ENCODE assay signal across 8 cellular contexts in genomic region chr9:127930298-127931091, GRCh38. TPM values are rescaled to one million over a fixed set of nuclear protein-coding genes. Genes with fewer than 3 reads are reported as not detected.
DNase-seq lines count a peak whose midpoint lies in the region; ATAC-seq, FAIRE-seq and TF ChIP-seq lines count a peak whose summit lies in the region.

PIP5KL1 (minus strand) TSS chr9:127930777; CDS start chr9:127930752, 25 bp downstream.

- TF ChIP-seq EP300 in Ishikawa (IDR thresholded peaks at IDR 0.05; ENCODE audit: borderline replicate concordance), result peak; percentile 14; the same call in 1 of the 2 replicates
- TF ChIP-seq EP300 in ovary (IDR thresholded peaks at IDR 0.05), result no peak

- no peak for TF ChIP-seq POLR2A in ovary (IDR thresholded peaks at IDR 0.05)

- intact Hi-C loops in cardiac septum (cut with DNase I), result no loop called here
- intact Hi-C loops in ovary (cut with DNase I), result no loop called here

- no peak for TF ChIP-seq CTCF in ovary (IDR thresholded peaks at IDR 0.05)

- no peak for FAIRE-seq in urothelium cell line (lab: Jason Lieb, UNC)

- no peaks in the 10 kb centered on the region for H3K36me3 ChIP-seq in ES-I3 (ENCODE audit: insufficient read depth, low read length)
- no peaks in the 10 kb centered on the region for H3K36me3 ChIP-seq in ovary

- TF ChIP-seq RAD21 in Ishikawa (IDR thresholded peaks at IDR 0.05; ENCODE audit: low read depth), result no peak; the same call in 1 of the 2 replicates

- DNase-seq in amniotic epithelial cell (ENCODE audit: low read depth) (peak; percentile 69), cardiac septum (ENCODE audit: low spot score) (peak; percentile 88), ovary (peak; percentile 79 to 91 (median 86)), urothelium cell line (ENCODE audit: low spot score) (peak; percentile 87)

- H3K9me3 ChIP-seq in ES-I3 (ENCODE audit: control insufficient read depth, insufficient read depth, low read length) (no peaks in the 10 kb centered on the region), ovary (no peaks in the 10 kb centered on the region)

- peaks cover 6% of the 10 kb centered on the region for H3K4me1 ChIP-seq in ES-I3 (ENCODE audit: insufficient read depth, low read length)
- peaks cover 6% of the 10 kb centered on the region for H3K4me1 ChIP-seq in ovary (ENCODE audit: insufficient read depth)

- no peak within 1 kb of the TSS for H3K27ac ChIP-seq in ovary

- H3K9ac ChIP-seq in ES-I3 (ENCODE audit: low read depth, low read length), result peak within 1 kb of the TSS; percentile 55

- WGBS in ovary, 3 donors, result 1% methylated on average over 52 to 68 of the region's 68 CpGs

- H3K4me3 ChIP-seq in ovary, result peak within 1 kb of the TSS; percentile 40

- H3K27me3 ChIP-seq in ovary, result no peaks in the 10 kb centered on the region

- ATAC-seq in GM21737 (IDR thresholded peaks at IDR 0.05; ENCODE audit: unreplicated experiment) (peak; percentile 69), SK-N-SH treated with all-trans-retinoic acid at 6 μM for 48 hours (peak; percentile 90)

TF ChIP-seq in Ishikawa, 13 proteins besides CTCF, POLR2A, EP300 and RAD21:
- TF ChIP-seq FOXM1 (IDR thresholded peaks at IDR 0.05; ENCODE audit: borderline replicate concordance, low read depth), result no peak
- TF ChIP-seq YY1 (IDR thresholded peaks at IDR 0.05; ENCODE audit: low read depth), result 0 out of 2 replicates have a peak, but pooled peaks have one; percentile 13
- 0 out of 2 replicates have a peak, but pooled peaks have one; percentile 5 for TF ChIP-seq TAF1 (IDR thresholded peaks at IDR 0.05; ENCODE audit: low read depth)
- no peak for TF ChIP-seq USF1 (IDR thresholded peaks at IDR 0.05)
- peak; percentile 28 for TF ChIP-seq ZBTB7A (IDR thresholded peaks at IDR 0.05; ENCODE audit: low read depth)
- no peak for TF ChIP-seq CEBPB (IDR thresholded peaks at IDR 0.05)
- no peak for TF ChIP-seq TEAD4 (IDR thresholded peaks at IDR 0.05)
- TF ChIP-seq CREB1 (IDR thresholded peaks at IDR 0.05; ENCODE audit: low read depth), result 0 out of 2 replicates have a peak, but pooled peaks have one; percentile 23
- TF ChIP-seq, protein P1, sequence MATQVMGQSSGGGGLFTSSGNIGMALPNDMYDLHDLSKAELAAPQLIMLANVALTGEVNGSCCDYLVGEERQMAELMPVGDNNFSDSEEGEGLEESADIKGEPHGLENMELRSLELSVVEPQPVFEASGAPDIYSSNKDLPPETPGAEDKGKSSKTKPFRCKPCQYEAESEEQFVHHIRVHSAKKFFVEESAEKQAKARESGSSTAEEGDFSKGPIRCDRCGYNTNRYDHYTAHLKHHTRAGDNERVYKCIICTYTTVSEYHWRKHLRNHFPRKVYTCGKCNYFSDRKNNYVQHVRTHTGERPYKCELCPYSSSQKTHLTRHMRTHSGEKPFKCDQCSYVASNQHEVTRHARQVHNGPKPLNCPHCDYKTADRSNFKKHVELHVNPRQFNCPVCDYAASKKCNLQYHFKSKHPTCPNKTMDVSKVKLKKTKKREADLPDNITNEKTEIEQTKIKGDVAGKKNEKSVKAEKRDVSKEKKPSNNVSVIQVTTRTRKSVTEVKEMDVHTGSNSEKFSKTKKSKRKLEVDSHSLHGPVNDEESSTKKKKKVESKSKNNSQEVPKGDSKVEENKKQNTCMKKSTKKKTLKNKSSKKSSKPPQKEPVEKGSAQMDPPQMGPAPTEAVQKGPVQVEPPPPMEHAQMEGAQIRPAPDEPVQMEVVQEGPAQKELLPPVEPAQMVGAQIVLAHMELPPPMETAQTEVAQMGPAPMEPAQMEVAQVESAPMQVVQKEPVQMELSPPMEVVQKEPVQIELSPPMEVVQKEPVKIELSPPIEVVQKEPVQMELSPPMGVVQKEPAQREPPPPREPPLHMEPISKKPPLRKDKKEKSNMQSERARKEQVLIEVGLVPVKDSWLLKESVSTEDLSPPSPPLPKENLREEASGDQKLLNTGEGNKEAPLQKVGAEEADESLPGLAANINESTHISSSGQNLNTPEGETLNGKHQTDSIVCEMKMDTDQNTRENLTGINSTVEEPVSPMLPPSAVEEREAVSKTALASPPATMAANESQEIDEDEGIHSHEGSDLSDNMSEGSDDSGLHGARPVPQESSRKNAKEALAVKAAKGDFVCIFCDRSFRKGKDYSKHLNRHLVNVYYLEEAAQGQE (IDR thresholded peaks at IDR 0.05; ENCODE audit: low read depth), result no peak
- peak; percentile 20; the same call in 1 of the 2 replicates for TF ChIP-seq TCF12 (IDR thresholded peaks at IDR 0.05; ENCODE audit: low read depth)
- TF ChIP-seq EGR1 (IDR thresholded peaks at IDR 0.05), result peak; percentile 81

TF ChIP-seq in SK-N-SH treated with all-trans-retinoic acid at 6 μM for 48 hours, 23 proteins besides CTCF, POLR2A, EP300 and RAD21 (continues in another document):
- TF ChIP-seq ZNF70 (CRISPR knock-in tag; IDR thresholded peaks at IDR 0.05) (no peak), GLIS3 (CRISPR knock-in tag; IDR thresholded peaks at IDR 0.05) (peak; percentile 90), ZC3H10 (CRISPR knock-in tag; IDR thresholded peaks at IDR 0.05) (no peak), ZNF8 (CRISPR knock-in tag; IDR thresholded peaks at IDR 0.05) (no peak), SNAI2 (CRISPR knock-in tag; IDR thresholded peaks at IDR 0.05) (no peak), ZFP3 (CRISPR knock-in tag; IDR thresholded peaks at IDR 0.05) (no peak), TOX (CRISPR knock-in tag; IDR thresholded peaks at IDR 0.05; ENCODE audit: borderline replicate concordance) (no peak), TCF4 (CRISPR knock-in tag; IDR thresholded peaks at IDR 0.05; ENCODE audit: borderline replicate concordance) (no peak), PPARA (CRISPR knock-in tag; IDR thresholded peaks at IDR 0.05; ENCODE audit: borderline replicate concordance) (no peak)
- TF ChIP-seq, protein P2, sequence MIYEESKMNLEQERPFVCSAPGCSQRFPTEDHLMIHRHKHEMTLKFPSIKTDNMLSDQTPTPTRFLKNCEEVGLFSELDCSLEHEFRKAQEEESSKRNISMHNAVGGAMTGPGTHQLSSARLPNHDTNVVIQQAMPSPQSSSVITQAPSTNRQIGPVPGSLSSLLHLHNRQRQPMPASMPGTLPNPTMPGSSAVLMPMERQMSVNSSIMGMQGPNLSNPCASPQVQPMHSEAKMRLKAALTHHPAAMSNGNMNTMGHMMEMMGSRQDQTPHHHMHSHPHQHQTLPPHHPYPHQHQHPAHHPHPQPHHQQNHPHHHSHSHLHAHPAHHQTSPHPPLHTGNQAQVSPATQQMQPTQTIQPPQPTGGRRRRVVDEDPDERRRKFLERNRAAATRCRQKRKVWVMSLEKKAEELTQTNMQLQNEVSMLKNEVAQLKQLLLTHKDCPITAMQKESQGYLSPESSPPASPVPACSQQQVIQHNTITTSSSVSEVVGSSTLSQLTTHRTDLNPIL (CRISPR knock-in tag; IDR thresholded peaks at IDR 0.05; ENCODE audit: low read depth), result no peak
- TF ChIP-seq, protein P3, sequence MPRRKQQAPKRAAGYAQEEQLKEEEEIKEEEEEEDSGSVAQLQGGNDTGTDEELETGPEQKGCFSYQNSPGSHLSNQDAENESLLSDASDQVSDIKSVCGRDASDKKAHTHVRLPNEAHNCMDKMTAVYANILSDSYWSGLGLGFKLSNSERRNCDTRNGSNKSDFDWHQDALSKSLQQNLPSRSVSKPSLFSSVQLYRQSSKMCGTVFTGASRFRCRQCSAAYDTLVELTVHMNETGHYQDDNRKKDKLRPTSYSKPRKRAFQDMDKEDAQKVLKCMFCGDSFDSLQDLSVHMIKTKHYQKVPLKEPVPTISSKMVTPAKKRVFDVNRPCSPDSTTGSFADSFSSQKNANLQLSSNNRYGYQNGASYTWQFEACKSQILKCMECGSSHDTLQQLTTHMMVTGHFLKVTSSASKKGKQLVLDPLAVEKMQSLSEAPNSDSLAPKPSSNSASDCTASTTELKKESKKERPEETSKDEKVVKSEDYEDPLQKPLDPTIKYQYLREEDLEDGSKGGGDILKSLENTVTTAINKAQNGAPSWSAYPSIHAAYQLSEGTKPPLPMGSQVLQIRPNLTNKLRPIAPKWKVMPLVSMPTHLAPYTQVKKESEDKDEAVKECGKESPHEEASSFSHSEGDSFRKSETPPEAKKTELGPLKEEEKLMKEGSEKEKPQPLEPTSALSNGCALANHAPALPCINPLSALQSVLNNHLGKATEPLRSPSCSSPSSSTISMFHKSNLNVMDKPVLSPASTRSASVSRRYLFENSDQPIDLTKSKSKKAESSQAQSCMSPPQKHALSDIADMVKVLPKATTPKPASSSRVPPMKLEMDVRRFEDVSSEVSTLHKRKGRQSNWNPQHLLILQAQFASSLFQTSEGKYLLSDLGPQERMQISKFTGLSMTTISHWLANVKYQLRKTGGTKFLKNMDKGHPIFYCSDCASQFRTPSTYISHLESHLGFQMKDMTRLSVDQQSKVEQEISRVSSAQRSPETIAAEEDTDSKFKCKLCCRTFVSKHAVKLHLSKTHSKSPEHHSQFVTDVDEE (CRISPR knock-in tag; IDR thresholded peaks at IDR 0.05), result no peak
- TF ChIP-seq, protein P4, sequence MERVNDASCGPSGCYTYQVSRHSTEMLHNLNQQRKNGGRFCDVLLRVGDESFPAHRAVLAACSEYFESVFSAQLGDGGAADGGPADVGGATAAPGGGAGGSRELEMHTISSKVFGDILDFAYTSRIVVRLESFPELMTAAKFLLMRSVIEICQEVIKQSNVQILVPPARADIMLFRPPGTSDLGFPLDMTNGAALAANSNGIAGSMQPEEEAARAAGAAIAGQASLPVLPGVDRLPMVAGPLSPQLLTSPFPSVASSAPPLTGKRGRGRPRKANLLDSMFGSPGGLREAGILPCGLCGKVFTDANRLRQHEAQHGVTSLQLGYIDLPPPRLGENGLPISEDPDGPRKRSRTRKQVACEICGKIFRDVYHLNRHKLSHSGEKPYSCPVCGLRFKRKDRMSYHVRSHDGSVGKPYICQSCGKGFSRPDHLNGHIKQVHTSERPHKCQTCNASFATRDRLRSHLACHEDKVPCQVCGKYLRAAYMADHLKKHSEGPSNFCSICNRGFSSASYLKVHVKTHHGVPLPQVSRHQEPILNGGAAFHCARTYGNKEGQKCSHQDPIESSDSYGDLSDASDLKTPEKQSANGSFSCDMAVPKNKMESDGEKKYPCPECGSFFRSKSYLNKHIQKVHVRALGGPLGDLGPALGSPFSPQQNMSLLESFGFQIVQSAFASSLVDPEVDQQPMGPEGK (CRISPR knock-in tag; IDR thresholded peaks at IDR 0.05; ENCODE audit: borderline replicate concordance), result no peak

RNA-seq across cellular contexts. Expression of gene PIP5KL1, which starts in this region (rescaled TPM):
- total RNA-seq in cardiac septum, result 0.57 TPM
- total RNA-seq in ovary, result 1 to 10 TPM in 6 of 7 donors, under 1 TPM in 1; 0.48 to 4.0 (median 2.0) TPM
- under 1 TPM; 0.10 to 0.35 TPM for polyA plus RNA-seq in ovary

Comparison
In these comparisons a context has a peak if more than half of its experiments do, and no peak if none do; other contexts are left out.
1. Peak in DNase-seq in cardiac septum; RNA of the gene not detected or under 1 TPM.